ENCODE assay signal across 8 cellular contexts in genomic region chr15:70763950-70764730, GRCh38. TPM values are rescaled to one million over a fixed set of nuclear protein-coding genes. Genes with fewer than 3 reads are reported as not detected.
DNase-seq lines count a peak whose midpoint lies in the region; ATAC-seq and TF ChIP-seq lines count a peak whose summit lies in the region.

No MANE protein-coding gene starts in this region.

- peaks cover 0 to 6% (median 2%) of the 10 kb centered on the region in 7 donors for H3K9me3 Mint-ChIP-seq in CD14-positive monocyte
- no peaks in the 10 kb centered on the region for H3K9me3 Mint-ChIP-seq in endothelial cell (ENCODE audit: unreplicated experiment)

- 0 out of 2 replicates have a peak, but pooled peaks cover under 1% of the 10 kb centered on the region for H3K36me3 ChIP-seq in PC-9 (ENCODE audit: low read depth)
- no peaks in the 10 kb centered on the region for H3K36me3 ChIP-seq in neuron (ENCODE audit: insufficient read depth, low read length)

- H3K9me3 ChIP-seq in PC-9 (ENCODE audit: insufficient read depth, low read depth) (no peaks in the 10 kb centered on the region), neuron (ENCODE audit: low read length) (no peaks in the 10 kb centered on the region)

- peaks cover 34% of the 10 kb centered on the region for H3K79me2 ChIP-seq in PC-9 (ENCODE audit: low read depth)

- peaks cover 24% of the 10 kb centered on the region for H3K4me1 ChIP-seq in PC-9 (replicated peaks; ENCODE audit: insufficient read depth)
- peaks cover 11% of the 10 kb centered on the region for H3K4me1 ChIP-seq in neuron (ENCODE audit: insufficient read depth, low read length)

- peak overlapping the region; percentile 98 for H3K4me2 ChIP-seq in PC-9

- H3F3A ChIP-seq in PC-9 (ENCODE audit: insufficient read depth, low read depth), result peaks cover 13% of the 10 kb centered on the region; the same call in 1 of the 2 replicates

- BruUV-seq in PC-9 (replicated peaks; lab: Mats Ljungman, UMichigan), result TSS peak; percentile 74

- H2AFZ ChIP-seq in PC-9 (peak overlapping the region; percentile 92), neuron (ENCODE audit: low read depth, low read length) (peak overlapping the region; percentile 98)

- POLR2A ChIA-PET in PC-9 (lab: Charles Lee; ENCODE audit: unreplicated experiment), result interaction anchor here (0.5 to 0.9 kb wide), 2 partner anchors 17 to 48 kb away, joined by 4 to 5 read pairs; no protein-coding TSS in a partner anchor

- H3K27me3 Mint-ChIP-seq in CD14-positive monocyte (ENCODE audit: low read depth in 3 of 3) (peaks cover 31 to 44% (median 38%) of the 10 kb centered on the region in 3 donors), endothelial cell (ENCODE audit: unreplicated experiment) (peaks cover 4% of the 10 kb centered on the region)

- H3K4me1 Mint-ChIP-seq in CD14-positive monocyte (peaks cover 29% of the 10 kb centered on the region), endothelial cell (ENCODE audit: unreplicated experiment) (peaks cover 4% of the 10 kb centered on the region)

- TF ChIP-seq CTCF in CD14-positive monocyte (IDR thresholded peaks at IDR 0.05) (no peak), PC-9 (conservative IDR thresholded peaks at IDR 0.05) (no peak), endothelial cell (IDR thresholded peaks at IDR 0.05; ENCODE audit: unreplicated experiment) (no peak)

- no peaks in the 10 kb centered on the region for H3K9me2 ChIP-seq in PC-9 (ENCODE audit: insufficient read depth)

- peak overlapping the region; percentile 75 for H3K27ac ChIP-seq in PC-9

- CTCF ChIA-PET in PC-9 (lab: Charles Lee), result interaction anchor here (0.7 kb wide), 1 partner anchor 42 kb away, joined by 3 read pairs; no protein-coding TSS in a partner anchor

- ATAC-seq in HG02973 (IDR thresholded peaks at IDR 0.05; ENCODE audit: unreplicated experiment), result no peak

- peaks cover 0 to 3% of the 10 kb centered on the region in 2 donors for H3K36me3 Mint-ChIP-seq in CD14-positive monocyte
- H3K36me3 Mint-ChIP-seq in endothelial cell (ENCODE audit: low read depth, unreplicated experiment), result no peaks in the 10 kb centered on the region

- intact Hi-C loops in CD14-positive monocyte (cut with micrococcal nuclease) (loop anchor here in 1 of 2 donors (10.0 kb wide), 1 partner anchor 1949 kb away; no protein-coding TSS in a partner anchor), PC-9 (cut with micrococcal nuclease; ENCODE audit: unreplicated experiment) (loop anchor here (1.0 to 5.0 kb wide), 4 partner anchors 17 to 62 kb away; no protein-coding TSS in a partner anchor)

- H3K4me3 ChIP-seq in PC-9 (peak overlapping the region; percentile 93), neuron (ENCODE audit: low read length) (peak overlapping the region; percentile 68)

- no peaks in the 10 kb centered on the region for H4K20me1 ChIP-seq in PC-9 (ENCODE audit: insufficient read depth)

- DNase-seq in CD14-positive monocyte (ENCODE audit: low spot score) (no peak), PC-9 (no peak), endothelial cell (ENCODE audit: low spot score) (no peak), SK-N-DZ (ENCODE audit: low spot score) (no peak), NCI-H1436 treated with DMSO at 0.1 percent for 48 hours (lab: John Stamatoyannopoulos, UW) (no peak), NCI-H526 treated with DMSO at 0.1 percent for 48 hours (lab: John Stamatoyannopoulos, UW) (no peak)

- H3K27me3 ChIP-seq in PC-9 (ENCODE audit: insufficient read depth, low read depth) (no peaks in the 10 kb centered on the region), neuron (ENCODE audit: insufficient read depth, low read length) (peaks cover 7% of the 10 kb centered on the region)

- H3K4me3 Mint-ChIP-seq in CD14-positive monocyte (peak overlapping the region; percentile 89 to 98), endothelial cell (ENCODE audit: unreplicated experiment) (peak overlapping the region; percentile 97)

- H3K27ac Mint-ChIP-seq in CD14-positive monocyte (peak overlapping the region in 3 of 7 donors; percentile 5 to 72 (median 41)), endothelial cell (ENCODE audit: unreplicated experiment) (peak overlapping the region; percentile 62)

RNA-seq across cellular contexts. Expression of gene UACA, which starts 0.8 kb away (rescaled TPM):
- polyA plus RNA-seq in CD14-positive monocyte, result 1 to 10 TPM; 1.7 to 3.1 TPM
- total RNA-seq in PC-9 (2021), result 59.9 and 64.5 TPM in 2 replicates
- total RNA-seq in endothelial cell (ENCODE audit: unreplicated experiment), result 34.2 TPM
- 1.6 and 1.9 TPM in 2 replicates for polyA plus RNA-seq in SK-N-DZ (2014; cell fraction: cytosol; rRNA removed)
- 2.5 and 8.6 TPM in 2 replicates for polyA plus RNA-seq in SK-N-DZ (2014; cell fraction: nucleus; rRNA removed)
